Comparison of ENCODE assay signal across 8 cellular contexts in genomic region chr4:154743683-154744340, GRCh38. TPM values are rescaled to one million over a fixed set of nuclear protein-coding genes. Genes with fewer than 3 reads are reported as not detected.
A peak's percentile ranks its signal among the peaks of the same experiment; 100 is the strongest.
DNase-seq lines count a peak whose midpoint lies in the region; ATAC-seq and TF ChIP-seq lines count a peak whose summit lies in the region.

Gene LRAT, plus strand, starts transcription at chr4:154744000. Its CDS starts 327 bp downstream, at chr4:154744327.

- H3K36me3 ChIP-seq in WERI-Rb-1 (no peaks in the 10 kb centered on the region), lung (ENCODE audit: control insufficient read depth in 2 of 2, insufficient read depth in 2 of 2, low read length in 2 of 2) (no peaks in the 10 kb centered on the region)

- TF ChIP-seq CTCF in WERI-Rb-1 (IDR thresholded peaks at IDR 0.05; ENCODE audit: low read depth, low read length) (peak; percentile 39), lung (IDR thresholded peaks at IDR 0.05; ENCODE audit: control extremely low read depth, extremely low read depth) (no peak)

- ATAC-seq in HG03097 (IDR thresholded peaks at IDR 0.05; ENCODE audit: low FRiP score, unreplicated experiment) (peak; percentile 69), lung (ENCODE audit: insufficient read depth, low FRiP score) (peak; percentile 92), HG03025 (IDR thresholded peaks at IDR 0.05; ENCODE audit: low FRiP score, unreplicated experiment) (no peak)

- peaks cover 0 to 12% of the 10 kb centered on the region in 2 donors for H3K4me1 ChIP-seq in lung (ENCODE audit: control insufficient read depth in 2 of 2, insufficient read depth in 2 of 2, low read length in 2 of 2)

- H3K27me3 ChIP-seq in WERI-Rb-1 (ENCODE audit: insufficient read depth, low read depth, severe bottlenecking) = no peaks in the 10 kb centered on the region
- H3K27me3 ChIP-seq in lung (ENCODE audit: control insufficient read depth, insufficient read depth) = no peaks in the 10 kb centered on the region

- H3K27ac ChIP-seq in WERI-Rb-1 = no peak within 1 kb of the TSS
- no peak within 1 kb of the TSS for H3K27ac ChIP-seq in lung (ENCODE audit: low read depth in 1 of 2, low read length in 1 of 2)

- no peaks in the 10 kb centered on the region for H3K9me3 ChIP-seq in WERI-Rb-1 (ENCODE audit: severe bottlenecking)
- H3K9me3 ChIP-seq in lung (ENCODE audit: control insufficient read depth in 2 of 2, insufficient read depth in 1 of 2, low read length in 1 of 2) = peaks cover 0 to 9% of the 10 kb centered on the region in 2 donors

- DNase-seq in WERI-Rb-1 (peak; percentile 87), ecto neural progenitor cell (ENCODE audit: low spot score) (peak; percentile 82), lung (ENCODE audit: low spot score) (peak; percentile 71), UCSD-AML1 (lab: John Stamatoyannopoulos, UW; ENCODE audit: unreplicated experiment) (no peak)
- DNase-seq in stimulated activated CD8-positive, alpha-beta memory T cell treated with anti-CD3 and anti-CD28 coated beads, Interleukin-7, amount 100 ng/mL, for 24 hours (ENCODE audit: low read depth) = peak; percentile 0

- H3K4me3 ChIP-seq in GM08714 (ENCODE audit: low read length) (peak within 1 kb of the TSS; percentile 52; the same call in 1 of the 2 replicates), WERI-Rb-1 (ENCODE audit: low read depth, low read length) (peak within 1 kb of the TSS; percentile 60), lung (peak within 1 kb of the TSS; percentile 27)

- 2% methylated on average over 47 to 55 of the region's 55 CpGs for WGBS in lung, 2 donors

RNA-seq across cellular contexts. Expression of gene LRAT, which starts in this region (rescaled TPM):
- under 1 TPM; 0.37 to 0.58 TPM for total RNA-seq in lung
- under 1 TPM; 0.13 to 0.63 TPM for polyA plus RNA-seq in lung

Comparison
In these comparisons a context has a peak if more than half of its experiments do, and no peak if none do; other contexts are left out.
1. Peak in DNase-seq, ATAC-seq and H3K4me3 ChIP-seq in lung; RNA of the gene not detected or under 1 TPM.